ENCODE assay signal across 8 cellular contexts in the genomic region with DNA sequence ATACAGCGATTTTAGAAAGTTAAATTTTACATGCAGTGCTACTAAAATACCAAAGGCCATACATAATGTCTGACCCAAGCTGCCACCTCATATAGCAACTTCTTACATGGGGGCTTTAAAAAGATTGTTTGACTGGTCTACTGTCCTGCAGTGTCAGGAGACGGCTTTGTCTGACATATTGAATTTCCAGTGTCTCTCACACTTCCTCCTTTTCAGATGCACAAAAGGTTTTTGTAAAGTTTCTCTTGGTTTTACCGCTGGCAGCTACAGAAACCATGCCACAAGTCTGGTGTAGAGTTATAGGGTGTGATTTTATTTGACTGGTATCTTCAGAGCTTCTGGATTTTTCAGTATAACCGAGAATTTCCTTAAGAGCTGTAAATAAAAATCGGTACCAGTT. TPM values are rescaled to one million over a fixed set of nuclear protein-coding genes. Genes with fewer than 3 reads are reported as not detected.
DNase-seq lines count a peak whose midpoint lies in the region; TF ChIP-seq lines count a peak whose summit lies in the region.
"Had no signal": no experiment of that assay in that cellular context is flagged by ENCODE, and none has a peak within 500 bp of the region (broad histone marks: within the 10 kb centered on the region; RNA-seq: fewer than 3 reads in every experiment).

No MANE protein-coding gene starts in this region.

- peaks cover 23 to 24% of the 10 kb centered on the region in 2 experiments for H3K4me1 Mint-ChIP-seq in H9

- H3K14ac ChIP-seq in H9 (ENCODE audit: insufficient read depth, low read length): no peak overlapping the region

- H3K18ac ChIP-seq in H9 (ENCODE audit: insufficient read length, low read depth, low read length): no peak overlapping the region

- H3K27ac Mint-ChIP-seq in H9: no peak overlapping the region

- peak overlapping the region; percentile 69 to 88 for H3K4me3 Mint-ChIP-seq in H9

- H3K27ac ChIP-seq in H9 (ENCODE audit: insufficient read length, low read depth, low read length): no peak overlapping the region
- H3K27ac ChIP-seq in smooth muscle cell (ENCODE audit: low read depth): peak overlapping the region; percentile 87
- no peak overlapping the region for H3K27ac ChIP-seq in prostate gland
- H3K27ac ChIP-seq in adrenal gland: peak overlapping the region in 1 of 5 donors; percentile 91

- H3K36me3 Mint-ChIP-seq in H9 (ENCODE audit: insufficient read depth in 1 of 3, low read depth in 3 of 3): peaks cover 0 to 6% (median 2%) of the 10 kb centered on the region in 3 experiments; a peak in 4 of 7 replicates

- H3K9ac ChIP-seq in H9 (ENCODE audit: extremely low read depth, insufficient read length, low read length) (no peak overlapping the region), smooth muscle cell (ENCODE audit: low read depth) (peak overlapping the region; percentile 59)

- H3K4me3 ChIP-seq in foreskin fibroblast (ENCODE audit: low read depth in 1 of 2, low read length in 2 of 2) (peak overlapping the region; percentile 57 to 65), smooth muscle cell (peak overlapping the region; percentile 70), prostate gland (peak overlapping the region in 1 of 2 donors; percentile 64), adrenal gland (peak overlapping the region in 1 of 4 donors; percentile 78)

- H3K36me3 ChIP-seq in smooth muscle cell (ENCODE audit: low read depth): no peaks in the 10 kb centered on the region
- H3K36me3 ChIP-seq in prostate gland: no peaks in the 10 kb centered on the region
- no peaks in the 10 kb centered on the region for H3K36me3 ChIP-seq in adrenal gland (replicated peaks in 1 of 2)

- H3K27me3 ChIP-seq in H9 (ENCODE audit: insufficient read depth, low read length): no peaks in the 10 kb centered on the region
- no peaks in the 10 kb centered on the region for H3K27me3 ChIP-seq in smooth muscle cell (ENCODE audit: low read depth)
- H3K27me3 ChIP-seq in prostate gland (replicated peaks; ENCODE audit: insufficient read depth): no peaks in the 10 kb centered on the region
- H3K27me3 ChIP-seq in adrenal gland: no peaks in the 10 kb centered on the region

- H3K23ac ChIP-seq in H9 (ENCODE audit: insufficient read length, low read depth, low read length): no peak overlapping the region

- H3F3A ChIP-seq in smooth muscle cell (ENCODE audit: low read depth): peaks cover 11% of the 10 kb centered on the region

- H3K9me3 Mint-ChIP-seq in H9: no peaks in the 10 kb centered on the region

- H2BK12ac ChIP-seq in H9 (ENCODE audit: insufficient read length, low read depth, low read length): no peak overlapping the region

- no peak overlapping the region for H2BK20ac ChIP-seq in H9 (ENCODE audit: low read depth, low read length, poor library complexity, severe bottlenecking)

- H4K91ac ChIP-seq in H9 (ENCODE audit: insufficient read length, low read depth, low read length): no peak overlapping the region

- no peak overlapping the region for H2AK5ac ChIP-seq in H9 (ENCODE audit: insufficient read length, low read length)

- intact Hi-C loops in prostate gland (cut with DNase I) (loop anchor here (5.0 to 10.0 kb wide), 3 partner anchors 61 to 127 kb away; no protein-coding TSS in a partner anchor), adrenal gland (cut with DNase I) (loop anchor here (10.0 kb wide), 1 partner anchor 129 kb away; no protein-coding TSS in a partner anchor)

- no peak overlapping the region for H2BK15ac ChIP-seq in H9 (ENCODE audit: low read depth, low read length)

- DNase-seq in H9: no peak
- DNase-seq in SK-MEL-5 (ENCODE audit: low read depth, low spot score): peak; percentile 77
- no peak for DNase-seq in foreskin fibroblast
- no peak for DNase-seq in smooth muscle cell (lab: John Stamatoyannopoulos, UW; ENCODE audit: unreplicated experiment)
- DNase-seq in prostate gland (ENCODE audit: low spot score): no peak
- DNase-seq in midbrain (lab: John Stamatoyannopoulos, UW): no peak
- no peak for DNase-seq in adrenal gland
- DNase-seq: T-helper 9 cell had no signal

- no peak overlapping the region for H2BK5ac ChIP-seq in H9 (ENCODE audit: insufficient read length, low read length)

- no CpG with 5 or more reads among the region's 5 CpGs for WGBS in H9 (ENCODE audit: extremely low coverage, insufficient read length, low lambda C conversion rate)
- WGBS in smooth muscle cell (ENCODE audit: low lambda C conversion rate): 23% methylated on average over 5 of the region's 5 CpGs
- 47% methylated on average over 5 of the region's 5 CpGs for WGBS in prostate gland
- WGBS in adrenal gland, 4 donors: 64 to 71% (median 66%) methylated on average over 5 of the region's 5 CpGs

- TF ChIP-seq POLR2A in prostate gland (IDR thresholded peaks at IDR 0.05) (no peak), adrenal gland (IDR thresholded peaks at IDR 0.05) (no peak)

- no peak overlapping the region for H3K4ac ChIP-seq in H9 (ENCODE audit: low read depth, low read length)

- peak overlapping the region; percentile 42 for H3K4me2 ChIP-seq in H9 (ENCODE audit: insufficient read depth, insufficient read length, low read length)
- H3K4me2 ChIP-seq in smooth muscle cell: peak overlapping the region; percentile 89

- H3K56ac ChIP-seq in H9 (ENCODE audit: insufficient read length, low read depth, low read length): no peak overlapping the region

- in situ Hi-C loops in SK-MEL-5 (cut with HindIII; ENCODE audit: low pct_unique_long_range_greater_than_20kb, low sequenced_read_pairs): loop anchor here (5.0 kb wide), 1 partner anchor 63 kb away; no protein-coding TSS in a partner anchor

- H3K79me2 ChIP-seq in H9 (ENCODE audit: insufficient read depth, low read length): no peaks in the 10 kb centered on the region
- peaks cover 36% of the 10 kb centered on the region for H3K79me2 ChIP-seq in smooth muscle cell (ENCODE audit: low read depth)

- H2AFZ ChIP-seq in H9 (ENCODE audit: low read length) (no peak overlapping the region), smooth muscle cell (ENCODE audit: low read depth) (peak overlapping the region; percentile 21)

- H4K5ac ChIP-seq in H9 (ENCODE audit: insufficient read length, low read depth, low read length): no peak overlapping the region

- TF ChIP-seq CTCF in H9 (conservative IDR thresholded peaks at IDR 0.05): no peak
- TF ChIP-seq CTCF in foreskin fibroblast (IDR thresholded peaks at IDR 0.05; ENCODE audit: low read depth, low read length): no peak
- no peak for TF ChIP-seq CTCF in smooth muscle cell (IDR thresholded peaks at IDR 0.05; ENCODE audit: borderline replicate concordance, insufficient read depth, poor library complexity, severe bottlenecking)
- TF ChIP-seq CTCF in prostate gland (IDR thresholded peaks at IDR 0.05): no peak
- TF ChIP-seq CTCF in adrenal gland (IDR thresholded peaks at IDR 0.05): no peak

- no peak overlapping the region for H2BK120ac ChIP-seq in H9 (ENCODE audit: low read depth, low read length, poor library complexity, severe bottlenecking)

- H3K9me3 ChIP-seq in H9 (ENCODE audit: control insufficient read depth, low read depth, low read length): no peaks in the 10 kb centered on the region
- H3K9me3 ChIP-seq in smooth muscle cell (replicated peaks; ENCODE audit: low read depth): no peaks in the 10 kb centered on the region
- no peaks in the 10 kb centered on the region for H3K9me3 ChIP-seq in prostate gland
- H3K9me3 ChIP-seq in adrenal gland (replicated peaks in 1 of 3): no peaks in the 10 kb centered on the region

- peaks cover 31% of the 10 kb centered on the region for H3K27me3 Mint-ChIP-seq in H9 (ENCODE audit: low read depth)

- H4K20me1 ChIP-seq in H9 (ENCODE audit: control insufficient read depth, insufficient read depth, insufficient read length) (no peaks in the 10 kb centered on the region), smooth muscle cell (ENCODE audit: low read depth) (peaks cover 27% of the 10 kb centered on the region)

- peaks cover 9% of the 10 kb centered on the region for H3K23me2 ChIP-seq in H9 (ENCODE audit: insufficient read length, low read depth, low read length, poor library complexity, severe bottlenecking)

- no peak overlapping the region for H4K8ac ChIP-seq in H9 (replicated peaks; ENCODE audit: insufficient read length, low read depth, low read length)

- no peaks in the 10 kb centered on the region for H3K79me1 ChIP-seq in H9 (ENCODE audit: insufficient read depth, low read depth, low read length, poor library complexity, severe bottlenecking)

- no peak overlapping the region for H3T11ph ChIP-seq in H9 (ENCODE audit: low read length)

- H3K4me1 ChIP-seq in H9 (ENCODE audit: insufficient read depth, low read length): no peaks in the 10 kb centered on the region
- H3K4me1 ChIP-seq in smooth muscle cell (ENCODE audit: low read depth): peaks cover 12% of the 10 kb centered on the region
- no peaks in the 10 kb centered on the region for H3K4me1 ChIP-seq in prostate gland (replicated peaks)
- peaks cover 5 to 7% of the 10 kb centered on the region in 2 donors for H3K4me1 ChIP-seq in adrenal gland (replicated peaks in 1 of 2)

RNA-seq across cellular contexts. Expression of a gene that starts 1.1 kb away (rescaled TPM):
- 11.0 and 12.6 TPM in 2 replicates for total RNA-seq in H9 (2021)
- total RNA-seq in SK-MEL-5 (2014; rRNA removed; shearing (Covaris generic)): 16.1 and 17.6 TPM in 2 replicates
- polyA plus RNA-seq in SK-MEL-5 (2015; cell fraction: cytosol; rRNA removed): 18.8 and 26.4 TPM in 2 replicates
- 36.2 and 40.4 TPM in 2 replicates for polyA plus RNA-seq in SK-MEL-5 (2015; cell fraction: nucleus; rRNA removed)
- 23.1 and 24.1 TPM in 2 replicates for total RNA-seq in smooth muscle cell
- 8.8 and 14.4 TPM in 2 replicates for polyA plus RNA-seq in smooth muscle cell
- 10 to 100 TPM in 1 of 2 donors, 1 to 10 TPM in 1; 9.2 to 17.8 TPM for total RNA-seq in prostate gland
- total RNA-seq in adrenal gland: 10 to 100 TPM in 2 of 8 donors, 1 to 10 TPM in 6; 5.4 to 12.9 (median 8.4) TPM
- polyA plus RNA-seq in adrenal gland: 10 to 100 TPM in 1 of 3 donors, 1 to 10 TPM in 2; 5.4 to 10.5 (median 7.8) TPM
